8 cellular contexts compared by ENCODE assay signal in the genomic region with DNA sequence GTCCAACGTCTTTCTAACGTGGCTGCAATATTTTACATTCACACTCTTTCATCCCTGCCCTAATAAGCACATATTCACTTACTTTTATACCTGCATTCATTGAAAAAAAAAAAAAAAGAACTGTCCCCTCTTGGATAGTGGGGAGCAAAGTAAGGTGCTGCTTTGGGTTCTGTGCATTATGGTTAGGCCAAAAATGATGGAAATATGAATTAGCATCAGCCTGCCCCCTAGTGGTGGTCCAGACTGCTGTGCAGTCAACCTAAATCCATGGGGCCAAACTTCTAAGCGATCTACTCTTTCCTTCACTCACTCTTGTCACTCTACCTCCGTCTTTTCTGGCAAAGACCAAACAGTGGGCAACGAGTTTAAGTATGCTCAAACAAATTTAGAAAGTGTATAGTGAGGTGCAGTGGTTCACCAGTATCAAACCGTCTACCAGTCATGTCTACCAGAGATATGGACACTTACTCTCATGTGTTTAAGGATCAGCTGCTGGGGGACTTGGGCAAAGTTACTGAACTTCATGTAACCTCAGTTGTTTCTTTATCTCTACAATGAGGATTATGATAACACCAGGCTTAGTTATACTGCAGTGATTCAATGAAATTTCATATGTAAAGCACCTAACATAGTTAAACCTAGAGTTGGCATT.
A peak's percentile ranks its signal among the peaks of the same experiment; 100 is the strongest.
DNase-seq lines count a peak whose midpoint lies in the region; ATAC-seq, FAIRE-seq and TF ChIP-seq lines count a peak whose summit lies in the region.

No MANE protein-coding gene starts in this region.

- H3K9me2 ChIP-seq in OCI-LY7 (ENCODE audit: insufficient read depth, low read length), result no peaks in the 10 kb centered on the region

- CTCF ChIA-PET in OCI-LY7 (lab: Charles Lee; ENCODE audit: unreplicated experiment), result no interaction called here

- TF ChIP-seq POLR2A in H54 (IDR thresholded peaks at IDR 0.05; ENCODE audit: low read depth, low read length), result no peak
- TF ChIP-seq POLR2A in ovary (IDR thresholded peaks at IDR 0.05), result no peak

- no peaks in the 10 kb centered on the region for H3K79me2 ChIP-seq in OCI-LY7 (ENCODE audit: insufficient read depth, low read depth, low read length)

- no peaks in the 10 kb centered on the region for H3K36me3 ChIP-seq in OCI-LY7 (ENCODE audit: insufficient read depth, low read length)
- no peaks in the 10 kb centered on the region for H3K36me3 ChIP-seq in ovary

- no peak overlapping the region for H3K4me2 ChIP-seq in OCI-LY7 (ENCODE audit: low read length)

- H4K20me1 ChIP-seq in OCI-LY7 (ENCODE audit: insufficient read depth, low read length), result no peaks in the 10 kb centered on the region

- H2AFZ ChIP-seq in OCI-LY7 (ENCODE audit: low read length), result no peak overlapping the region

- no peak for DNase-seq in D721Med (ENCODE audit: insufficient read length, low spot score)
- DNase-seq in OCI-LY7 (ENCODE audit: low spot score), result peak; percentile 75
- no peak for DNase-seq in coronary artery (ENCODE audit: low spot score)
- DNase-seq in H54 (ENCODE audit: insufficient read length, low spot score), result no peak
- no peak for DNase-seq in ovary

- intact Hi-C loops in OCI-LY7 (cut with micrococcal nuclease; ENCODE audit: unreplicated experiment), result loop anchor here (2.0 to 10.0 kb wide), 3 partner anchors 82 to 595 kb away; no protein-coding TSS in a partner anchor
- intact Hi-C loops in ovary (cut with DNase I), result no loop called here

- no peaks in the 10 kb centered on the region for H3K9me3 Mint-ChIP-seq in nephron

- H3K4me3 Mint-ChIP-seq in nephron, result no peak overlapping the region

- POLR2A ChIA-PET in OCI-LY7 (lab: Charles Lee), result interaction anchor here (0.6 kb wide), 1 partner anchor 421 kb away, joined by 4 read pairs; no protein-coding TSS in a partner anchor

- H3K27me3 ChIP-seq in ovary, result no peaks in the 10 kb centered on the region

- no peak overlapping the region for H3K27ac Mint-ChIP-seq in nephron

- no peak for TF ChIP-seq EP300 in ovary (IDR thresholded peaks at IDR 0.05)

- FAIRE-seq in D721Med (lab: Jason Lieb, UNC) (peak; percentile 41), H54 (lab: Jason Lieb, UNC) (no peak)

- no peaks in the 10 kb centered on the region for H3K36me3 Mint-ChIP-seq in nephron (ENCODE audit: low read depth)

- peaks cover 13% of the 10 kb centered on the region for H3K4me1 Mint-ChIP-seq in nephron

- H3K27ac ChIP-seq in OCI-LY7 (ENCODE audit: low read depth, low read length, poor library complexity, severe bottlenecking) (no peak overlapping the region), coronary artery (no peak overlapping the region), ovary (no peak overlapping the region)

- H3K4me1 ChIP-seq in OCI-LY7 (ENCODE audit: insufficient read depth, low read length, poor library complexity, severe bottlenecking), result no peaks in the 10 kb centered on the region
- H3K4me1 ChIP-seq in ovary (ENCODE audit: insufficient read depth), result no peaks in the 10 kb centered on the region

- TF ChIP-seq CTCF in D721Med (IDR thresholded peaks at IDR 0.05; ENCODE audit: insufficient read depth, missing control alignments), result peak; percentile 49
- TF ChIP-seq CTCF in OCI-LY7 (conservative IDR thresholded peaks at IDR 0.05; ENCODE audit: low read length), result peak; percentile 94
- TF ChIP-seq CTCF in coronary artery (IDR thresholded peaks at IDR 0.05), result peak; percentile 26
- peak; percentile 50 to 75 (median 67) for TF ChIP-seq CTCF in nephron (IDR thresholded peaks at IDR 0.05; ENCODE audit: unreplicated experiment in 3 of 3)
- no peak for TF ChIP-seq CTCF in ovary (IDR thresholded peaks at IDR 0.05)

- H3K4me3 ChIP-seq in OCI-LY7 (ENCODE audit: low read depth, low read length, poor library complexity, severe bottlenecking) (no peak overlapping the region), coronary artery (no peak overlapping the region), ovary (no peak overlapping the region)

- H3K9me3 ChIP-seq in OCI-LY7 (ENCODE audit: low read length) (no peaks in the 10 kb centered on the region), ovary (no peaks in the 10 kb centered on the region)

- 88 to 91% (median 89%) methylated on average over 6 of the region's 6 CpGs for WGBS in ovary, 3 donors

- no TSS peak for BruUV-seq in OCI-LY7 (replicated peaks; lab: Mats Ljungman, UMichigan)

- peak; percentile 87 for ATAC-seq in GM19023 (IDR thresholded peaks at IDR 0.05; ENCODE audit: unreplicated experiment)
- ATAC-seq in HG03066 (IDR thresholded peaks at IDR 0.05; ENCODE audit: low read depth, unreplicated experiment), result peak; percentile 74

- no peaks in the 10 kb centered on the region for H3K27me3 Mint-ChIP-seq in nephron (ENCODE audit: low read depth)

Comparison
In these comparisons a context has a peak if more than half of its experiments do, and no peak if none do; other contexts are left out.
1. CTCF ChIP-seq: peak in D721Med (single experiment), OCI-LY7 (single experiment), coronary artery (single experiment) and nephron (3 of 3); none in ovary (0 of 3).